ENCODE assay signal across 1 cellular context in genomic region chr12:123960856-123961255, GRCh38.
TF ChIP-seq lines count a peak whose summit lies in the region.

No MANE protein-coding gene starts in this region.

TF ChIP-seq in SK-N-SH treated with all-trans-retinoic acid at 6 μM for 48 hours, 23 proteins besides CTCF, POLR2A, EP300 and RAD21 (continued from another document):
- no peak for TF ChIP-seq SNAI2 (CRISPR knock-in tag; IDR thresholded peaks at IDR 0.05)
- TF ChIP-seq ZFP3 (CRISPR knock-in tag; IDR thresholded peaks at IDR 0.05), result no peak
- TF ChIP-seq ESRRG (CRISPR knock-in tag; IDR thresholded peaks at IDR 0.05), result no peak
